1 cellular context compared by ENCODE assay signal in the genomic region with DNA sequence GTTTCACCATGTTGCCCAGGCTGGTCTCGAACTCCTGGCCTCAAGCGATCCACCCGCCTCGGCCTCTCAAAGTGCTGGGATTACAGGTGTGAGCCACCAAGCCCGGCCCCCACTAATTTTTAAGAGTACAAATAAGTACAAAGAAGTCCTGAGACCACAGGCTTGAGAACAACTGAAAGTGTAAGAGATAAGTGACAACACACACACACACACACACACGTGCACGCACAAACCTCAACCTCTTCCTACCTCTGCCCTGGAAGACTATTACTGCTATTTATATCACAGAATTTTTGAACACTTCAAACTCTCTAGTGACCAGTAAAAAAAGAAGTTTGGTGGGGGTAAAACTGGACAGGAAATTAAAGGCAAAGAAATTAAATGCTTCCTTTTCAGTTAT.
TF ChIP-seq lines count a peak whose summit lies in the region.

No MANE protein-coding gene starts in this region.

TF ChIP-seq in GM12878, 131 proteins besides CTCF, POLR2A, EP300 and RAD21:
- no peak for TF ChIP-seq IKZF1 (conservative IDR thresholded peaks at IDR 0.05)
- no peak for TF ChIP-seq TARDBP (IDR thresholded peaks at IDR 0.05; ENCODE audit: borderline replicate concordance)
- TF ChIP-seq, protein P1, sequence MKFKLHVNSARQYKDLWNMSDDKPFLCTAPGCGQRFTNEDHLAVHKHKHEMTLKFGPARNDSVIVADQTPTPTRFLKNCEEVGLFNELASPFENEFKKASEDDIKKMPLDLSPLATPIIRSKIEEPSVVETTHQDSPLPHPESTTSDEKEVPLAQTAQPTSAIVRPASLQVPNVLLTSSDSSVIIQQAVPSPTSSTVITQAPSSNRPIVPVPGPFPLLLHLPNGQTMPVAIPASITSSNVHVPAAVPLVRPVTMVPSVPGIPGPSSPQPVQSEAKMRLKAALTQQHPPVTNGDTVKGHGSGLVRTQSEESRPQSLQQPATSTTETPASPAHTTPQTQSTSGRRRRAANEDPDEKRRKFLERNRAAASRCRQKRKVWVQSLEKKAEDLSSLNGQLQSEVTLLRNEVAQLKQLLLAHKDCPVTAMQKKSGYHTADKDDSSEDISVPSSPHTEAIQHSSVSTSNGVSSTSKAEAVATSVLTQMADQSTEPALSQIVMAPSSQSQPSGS (IDR thresholded peaks at IDR 0.05; ENCODE audit: low read length), result no peak
- TF ChIP-seq MYB (IDR thresholded peaks at IDR 0.05; ENCODE audit: borderline replicate concordance, low read depth, low read length), result no peak
- no peak for TF ChIP-seq SMAD5 (IDR thresholded peaks at IDR 0.05; ENCODE audit: low read depth)
- no peak for TF ChIP-seq ZNF207 (IDR thresholded peaks at IDR 0.05; ENCODE audit: borderline replicate concordance)
- TF ChIP-seq TAF1 (IDR thresholded peaks at IDR 0.05; ENCODE audit: borderline replicate concordance, low read depth, low read length), result no peak
- TF ChIP-seq, protein P2, sequence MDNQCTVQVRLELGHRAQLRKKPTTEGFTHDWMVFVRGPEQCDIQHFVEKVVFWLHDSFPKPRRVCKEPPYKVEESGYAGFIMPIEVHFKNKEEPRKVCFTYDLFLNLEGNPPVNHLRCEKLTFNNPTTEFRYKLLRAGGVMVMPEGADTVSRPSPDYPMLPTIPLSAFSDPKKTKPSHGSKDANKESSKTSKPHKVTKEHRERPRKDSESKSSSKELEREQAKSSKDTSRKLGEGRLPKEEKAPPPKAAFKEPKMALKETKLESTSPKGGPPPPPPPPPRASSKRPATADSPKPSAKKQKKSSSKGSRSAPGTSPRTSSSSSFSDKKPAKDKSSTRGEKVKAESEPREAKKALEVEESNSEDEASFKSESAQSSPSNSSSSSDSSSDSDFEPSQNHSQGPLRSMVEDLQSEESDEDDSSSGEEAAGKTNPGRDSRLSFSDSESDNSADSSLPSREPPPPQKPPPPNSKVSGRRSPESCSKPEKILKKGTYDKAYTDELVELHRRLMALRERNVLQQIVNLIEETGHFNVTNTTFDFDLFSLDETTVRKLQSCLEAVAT (IDR thresholded peaks at IDR 0.05), result 0 out of 2 replicates have a peak, but pooled peaks have one; percentile 21
- TF ChIP-seq RUNX3 (IDR thresholded peaks at IDR 0.05; ENCODE audit: low read length), result peak; percentile 43
- no peak for TF ChIP-seq ZNF274 (IDR thresholded peaks at IDR 0.05; ENCODE audit: insufficient read depth, insufficient read length)
- peak; percentile 68 to 76 for TF ChIP-seq BHLHE40 (IDR thresholded peaks at IDR 0.05; ENCODE audit: borderline replicate concordance in 1 of 2, low read depth in 2 of 2, low read length in 1 of 2)
TF ChIP-seq in GM12878: peak in this region for 3.
